ENCODE assay signal across 9 cellular contexts in the genomic region with DNA sequence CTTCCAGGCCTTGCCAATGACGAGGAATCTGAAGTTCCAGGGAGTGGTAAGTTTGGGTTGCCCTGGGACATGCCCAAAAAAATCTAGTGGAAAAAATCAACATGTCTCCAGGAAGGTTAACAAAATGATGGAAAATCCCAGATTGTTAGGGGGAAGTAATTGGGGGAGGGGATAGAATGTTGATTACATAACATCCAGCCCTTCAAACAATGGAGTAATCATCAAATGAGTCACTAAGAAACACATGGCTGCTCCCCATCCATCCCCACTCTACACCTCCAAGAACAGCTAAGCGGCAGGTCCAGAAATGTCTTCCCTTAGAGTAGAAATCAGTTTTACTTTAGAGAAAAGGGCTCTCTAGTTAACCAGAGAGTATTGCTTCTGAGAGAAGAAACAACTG.
DNase-seq lines count a peak whose midpoint lies in the region; ATAC-seq and TF ChIP-seq lines count a peak whose summit lies in the region.
"Had no signal": no experiment of that assay in that cellular context is flagged by ENCODE, and none has a peak within 500 bp of the region (broad histone marks: within the 10 kb centered on the region; RNA-seq: fewer than 3 reads in every experiment).

No MANE protein-coding gene starts in this region.

- TF ChIP-seq CTCF in heart left ventricle (IDR thresholded peaks at IDR 0.05), result no peak
- TF ChIP-seq CTCF in upper lobe of left lung (IDR thresholded peaks at IDR 0.05), result no peak

- H3K4me1 Mint-ChIP-seq in activated CD4-positive, alpha-beta memory T cell treated with anti-CD3 and anti-CD28 coated beads for 36 hours (ENCODE audit: low read depth), result peaks cover 95% of the 10 kb centered on the region

- no peak overlapping the region for H3K4me3 ChIP-seq in heart left ventricle
- no peak overlapping the region for H3K4me3 ChIP-seq in upper lobe of left lung

- no peaks in the 10 kb centered on the region for H3K27me3 ChIP-seq in heart left ventricle
- H3K27me3 ChIP-seq in upper lobe of left lung, result no peaks in the 10 kb centered on the region

- DNase-seq in heart left ventricle (no peak), Right ventricle myocardium superior (no peak), iris pigment epithelial cell (ENCODE audit: low read depth) (peak; percentile 68), upper lobe of left lung (no peak), NCI-H2107 treated with DMSO at 0.1 percent for 48 hours (lab: John Stamatoyannopoulos, UW; ENCODE audit: unreplicated experiment) (no peak), medulla oblongata (ENCODE audit: extremely low spot score) (no peak)
- DNase-seq in activated CD4-positive, alpha-beta memory T cell treated with anti-CD3 and anti-CD28 coated beads for 36 hours, result no peak
- DNase-seq: stimulated activated CD4-positive, alpha-beta T cell treated with anti-CD3 and anti-CD28 coated beads, Interleukin-2, amount 100 ng/mL, for 48 hours had no signal

- peaks cover 0 to 34% (median 30%) of the 10 kb centered on the region in 9 donors for H3K36me3 ChIP-seq in heart left ventricle
- peaks cover 0 to 28% (median 16%) of the 10 kb centered on the region in 4 donors for H3K36me3 ChIP-seq in upper lobe of left lung

- WGBS in heart left ventricle, 4 donors, result 60 to 76% (median 65%) methylated on average over 2 of the region's 2 CpGs
- 42 to 64% methylated on average over 2 of the region's 2 CpGs for WGBS in upper lobe of left lung, 2 donors

- ATAC-seq in heart left ventricle (peak in 1 of 4 donors; percentile 40), Right ventricle myocardium superior (ENCODE audit: poor library complexity) (no peak), upper lobe of left lung (ENCODE audit: low FRiP score in 2 of 2) (no peak), HG03378 (IDR thresholded peaks at IDR 0.05; ENCODE audit: unreplicated experiment) (no peak)

- H3K9me3 Mint-ChIP-seq in activated CD4-positive, alpha-beta memory T cell treated with anti-CD3 and anti-CD28 coated beads for 36 hours, result no peaks in the 10 kb centered on the region

- H3K27me3 Mint-ChIP-seq in activated CD4-positive, alpha-beta memory T cell treated with anti-CD3 and anti-CD28 coated beads for 36 hours, result no peaks in the 10 kb centered on the region

- CTCF ChIA-PET in activated CD4-positive, alpha-beta memory T cell treated with anti-CD3 and anti-CD28 coated beads for 36 hours (lab: Charles Lee), result interaction anchor here (0.6 to 4.9 kb wide), 14 partner anchors 8 to 338 kb away, joined by 3 to 29 read pairs (median 4); no protein-coding TSS in a partner anchor

- intact Hi-C loops in heart left ventricle (cut with DNase I), result no loop called here
- intact Hi-C loops in Right ventricle myocardium superior (cut with DNase I), result no loop called here
- intact Hi-C loops in activated CD4-positive, alpha-beta memory T cell treated with anti-CD3 and anti-CD28 coated beads for 36 hours (cut with micrococcal nuclease), result loop anchor here (5.0 kb wide), 1 partner anchor 150 kb away; no protein-coding TSS in a partner anchor

- POLR2A ChIA-PET in activated CD4-positive, alpha-beta memory T cell treated with anti-CD3 and anti-CD28 coated beads for 36 hours (lab: Charles Lee), result interaction anchor here (0.8 to 14.5 kb wide), 9 partner anchors 11 to 203 kb away, joined by 3 to 407 read pairs (median 13); no protein-coding TSS in a partner anchor

- H3K27ac ChIP-seq in heart left ventricle (peak overlapping the region in 10 of 12 donors; percentile 32 to 96 (median 49)), upper lobe of left lung (peak overlapping the region; percentile 46 to 74 (median 50))

- H3K4me3 Mint-ChIP-seq in activated CD4-positive, alpha-beta memory T cell treated with anti-CD3 and anti-CD28 coated beads for 36 hours, result peak overlapping the region; percentile 68

- H3K9me3 ChIP-seq in heart left ventricle, result no peaks in the 10 kb centered on the region
- no peaks in the 10 kb centered on the region for H3K9me3 ChIP-seq in upper lobe of left lung

- H3K36me3 Mint-ChIP-seq in activated CD4-positive, alpha-beta memory T cell treated with anti-CD3 and anti-CD28 coated beads for 36 hours, result peaks cover 83% of the 10 kb centered on the region

- H3K4me1 ChIP-seq in heart left ventricle (peaks cover 32 to 100% (median 93%) of the 10 kb centered on the region in 12 donors), upper lobe of left lung (peaks cover 51 to 76% (median 70%) of the 10 kb centered on the region in 4 donors)

- peak overlapping the region; percentile 91 for H3K27ac Mint-ChIP-seq in activated CD4-positive, alpha-beta memory T cell treated with anti-CD3 and anti-CD28 coated beads for 36 hours

- TF ChIP-seq POLR2A in heart left ventricle (IDR thresholded peaks at IDR 0.05), result no peak
- TF ChIP-seq POLR2A in upper lobe of left lung (IDR thresholded peaks at IDR 0.05), result no peak

- TF ChIP-seq EP300 in upper lobe of left lung (IDR thresholded peaks at IDR 0.05), result no peak
